16 cellular contexts compared by ENCODE assay signal in the genomic region with DNA sequence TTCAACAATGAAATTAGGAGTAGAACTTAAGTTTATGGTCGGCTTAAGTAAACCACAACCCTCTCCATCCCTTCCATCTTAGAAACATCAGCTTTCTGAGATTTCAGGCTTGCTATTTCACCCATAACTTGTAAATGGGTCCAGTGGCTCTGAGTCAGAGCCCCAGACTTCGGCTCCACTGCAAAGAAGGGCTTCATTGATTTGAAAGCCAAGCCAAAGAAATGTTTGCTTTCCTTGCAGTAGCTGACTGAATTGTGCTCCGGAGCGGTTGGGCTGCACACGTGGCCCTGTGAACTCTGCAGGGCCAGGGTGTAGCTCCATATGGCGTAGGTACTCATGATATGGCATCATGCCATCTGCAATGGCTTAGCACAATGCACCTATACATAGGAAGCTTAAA. TPM values are rescaled to one million over a fixed set of nuclear protein-coding genes. Genes with fewer than 3 reads are reported as not detected.
DNase-seq lines count a peak whose midpoint lies in the region; ATAC-seq and TF ChIP-seq lines count a peak whose summit lies in the region.
"Had no signal": no experiment of that assay in that cellular context is flagged by ENCODE, and none has a peak within 500 bp of the region (broad histone marks: within the 10 kb centered on the region; RNA-seq: fewer than 3 reads in every experiment).

No MANE protein-coding gene starts in this region.

- CTCF ChIA-PET in RWPE1 (lab: Yijun Ruan, JAX), result interaction anchor here (0.5 to 0.6 kb wide), 2 partner anchors 18 to 449 kb away, joined by 3 to 6 read pairs; no protein-coding TSS in a partner anchor
- CTCF ChIA-PET in activated CD4-positive, alpha-beta T cell treated with anti-CD3 and anti-CD28 coated beads for 36 hours (lab: Charles Lee), result interaction anchor here (0.6 kb wide), 1 partner anchor 168 kb away, joined by 3 read pairs; no protein-coding TSS in a partner anchor

- H3K27ac Mint-ChIP-seq in activated CD4-positive, alpha-beta T cell treated with anti-CD3 and anti-CD28 coated beads for 36 hours, result no peak overlapping the region
- H3K27ac Mint-ChIP-seq: activated CD4-positive, alpha-beta T cell treated with anti-CD3 and anti-CD28 coated beads, Interleukin-2, amount 10 ng/mL, durations not matched to agents 7 days and 5 days; activated T-cell treated with anti-CD3 and anti-CD28 coated beads, Interleukin-2, amount 50 U/mL, for 24 hours; stimulated activated naive B cell treated with anti-CD40 and anti-IgM and Interleukin-4, amounts not matched to agents 10 μg/mL and 1 μg/mL and 100 μg/mL, for 72 hours had no signal

- no peaks in the 10 kb centered on the region for H3K27me3 ChIP-seq in MG63
- H3K27me3 ChIP-seq: heart right ventricle had no signal

- no peak overlapping the region for H3K4me3 Mint-ChIP-seq in activated CD4-positive, alpha-beta T cell treated with anti-CD3 and anti-CD28 coated beads for 36 hours
- H3K4me3 Mint-ChIP-seq: activated CD4-positive, alpha-beta T cell treated with anti-CD3 and anti-CD28 coated beads, Interleukin-2, amount 10 ng/mL, durations not matched to agents 7 days and 5 days; activated T-cell treated with anti-CD3 and anti-CD28 coated beads, Interleukin-2, amount 50 U/mL, for 24 hours; stimulated activated naive B cell treated with anti-CD40 and anti-IgM and Interleukin-4, amounts not matched to agents 10 μg/mL and 1 μg/mL and 100 μg/mL, for 72 hours had no signal

- no peaks in the 10 kb centered on the region for H3K36me3 Mint-ChIP-seq in activated CD4-positive, alpha-beta T cell treated with anti-CD3 and anti-CD28 coated beads for 36 hours (ENCODE audit: low read depth)
- H3K36me3 Mint-ChIP-seq: stimulated activated naive B cell treated with anti-CD40 and anti-IgM and Interleukin-4, amounts not matched to agents 10 μg/mL and 1 μg/mL and 100 μg/mL, for 72 hours had no signal

- peaks cover 2% of the 10 kb centered on the region for H3K27me3 Mint-ChIP-seq in activated CD4-positive, alpha-beta T cell treated with anti-CD3 and anti-CD28 coated beads for 36 hours
- H3K27me3 Mint-ChIP-seq: stimulated activated naive B cell treated with anti-CD40 and anti-IgM and Interleukin-4, amounts not matched to agents 10 μg/mL and 1 μg/mL and 100 μg/mL, for 72 hours had no signal

- no peaks in the 10 kb centered on the region for H3K36me3 ChIP-seq in MG63
- H3K36me3 ChIP-seq: HAP-1, heart right ventricle had no signal

- intact Hi-C loops in activated CD4-positive, alpha-beta T cell treated with anti-CD3 and anti-CD28 coated beads for 36 hours (cut with DNase I, micrococcal nuclease), result no loop called here

- peak; percentile 86 for ATAC-seq in left lobe of liver
- ATAC-seq in activated CD4-positive, alpha-beta T cell treated with anti-CD3 and anti-CD28 coated beads for 36 hours, result no peak
- ATAC-seq: heart right ventricle; stimulated activated naive B cell treated with anti-CD40 and anti-IgM and Interleukin-4, amounts not matched to agents 10 μg/mL and 1 μg/mL and 100 μg/mL, for 72 hours had no signal

- TF ChIP-seq CTCF in RWPE1 (conservative IDR thresholded peaks at IDR 0.05; ENCODE audit: low read depth), result no peak

- peak overlapping the region; percentile 65 for H3K27ac ChIP-seq in RWPE1
- H3K27ac ChIP-seq: epithelial cell of prostate, heart right ventricle had no signal

- H3K9me3 ChIP-seq in MG63, result no peaks in the 10 kb centered on the region
- H3K9me3 ChIP-seq: HAP-1, heart right ventricle had no signal

- no peak overlapping the region for H3K4me3 ChIP-seq in MG63
- H3K4me3 ChIP-seq: HAP-1, heart right ventricle had no signal

- no peaks in the 10 kb centered on the region for H3K9me3 Mint-ChIP-seq in activated CD4-positive, alpha-beta T cell treated with anti-CD3 and anti-CD28 coated beads for 36 hours (ENCODE audit: low read depth)
- H3K9me3 Mint-ChIP-seq: activated CD4-positive, alpha-beta T cell treated with anti-CD3 and anti-CD28 coated beads, Interleukin-2, amount 10 ng/mL, durations not matched to agents 7 days and 5 days; activated T-cell treated with anti-CD3 and anti-CD28 coated beads, Interleukin-2, amount 50 U/mL, for 24 hours; stimulated activated naive B cell treated with anti-CD40 and anti-IgM and Interleukin-4, amounts not matched to agents 10 μg/mL and 1 μg/mL and 100 μg/mL, for 72 hours had no signal

- peaks cover 9% of the 10 kb centered on the region for H3K4me1 Mint-ChIP-seq in activated CD4-positive, alpha-beta T cell treated with anti-CD3 and anti-CD28 coated beads for 36 hours

- DNase-seq in DMS153 (lab: John Stamatoyannopoulos, UW) (peak; percentile 44), NCI-H1694 (lab: John Stamatoyannopoulos, UW) (peak; percentile 59), RWPE1 (ENCODE audit: low spot score) (no peak), left lobe of liver (ENCODE audit: low spot score) (peak; percentile 47), MG63 (no peak)
- DNase-seq in activated CD8-positive, alpha-beta memory T cell treated with anti-CD3 and anti-CD28 coated beads for 24 hours, result no peak
- no peak for DNase-seq in activated CD4-positive, CD25-positive, alpha-beta regulatory T cell treated with anti-CD3 and anti-CD28 coated beads, Interleukin-2, amount 50 U/mL, for 72 hours
- DNase-seq in activated CD4-positive, alpha-beta T cell treated with anti-CD3 and anti-CD28 coated beads for 36 hours, result no peak
- DNase-seq: activated CD4-positive, alpha-beta T cell treated with anti-CD3 and anti-CD28 coated beads, Interleukin-2, amount 10 ng/mL, durations not matched to agents 7 days and 5 days; activated T-cell treated with anti-CD3 and anti-CD28 coated beads, Interleukin-2, amount 50 U/mL, for 24 hours; heart right ventricle; NCI-H774; Right ventricle myocardium superior; stimulated activated naive B cell treated with anti-CD40 and anti-IgM and Interleukin-4, amounts not matched to agents 10 μg/mL and 1 μg/mL and 100 μg/mL, for 72 hours had no signal

- POLR2A ChIA-PET in RWPE1 (lab: Yijun Ruan, JAX; ENCODE audit: low non-redundant PET), result no interaction called here
- POLR2A ChIA-PET in activated CD4-positive, alpha-beta T cell treated with anti-CD3 and anti-CD28 coated beads for 36 hours (lab: Charles Lee), result no interaction called here

RNA-seq across cellular contexts. Expression of a gene that starts 57.0 kb away (rescaled TPM):
- total RNA-seq in left lobe of liver, result 3.2 TPM
- 92.2 and 116 TPM in 2 replicates for total RNA-seq in MG63 (2014; rRNA removed; shearing (Covaris generic); ENCODE audit: low replicate concordance)
- 10 to 100 TPM; 19.3 to 19.7 TPM for total RNA-seq in activated CD4-positive, alpha-beta T cell treated with anti-CD3 and anti-CD28 coated beads for 36 hours

Comparison
In these comparisons a context has a peak if more than half of its experiments do, and no peak if none do; other contexts are left out.
1. DNase-seq: peak in DMS153 (single experiment), NCI-H1694 (single experiment) and left lobe of liver (single experiment); none in RWPE1 (single experiment), activated CD8-positive, alpha-beta memory T cell treated with anti-CD3 and anti-CD28 coated beads for 24 hours (single experiment), activated CD4-positive, CD25-positive, alpha-beta regulatory T cell treated with anti-CD3 and anti-CD28 coated beads, Interleukin-2, amount 50 U/mL, for 72 hours (single experiment), MG63 (single experiment) and activated CD4-positive, alpha-beta T cell treated with anti-CD3 and anti-CD28 coated beads for 36 hours (single experiment).